In the genomic region with DNA sequence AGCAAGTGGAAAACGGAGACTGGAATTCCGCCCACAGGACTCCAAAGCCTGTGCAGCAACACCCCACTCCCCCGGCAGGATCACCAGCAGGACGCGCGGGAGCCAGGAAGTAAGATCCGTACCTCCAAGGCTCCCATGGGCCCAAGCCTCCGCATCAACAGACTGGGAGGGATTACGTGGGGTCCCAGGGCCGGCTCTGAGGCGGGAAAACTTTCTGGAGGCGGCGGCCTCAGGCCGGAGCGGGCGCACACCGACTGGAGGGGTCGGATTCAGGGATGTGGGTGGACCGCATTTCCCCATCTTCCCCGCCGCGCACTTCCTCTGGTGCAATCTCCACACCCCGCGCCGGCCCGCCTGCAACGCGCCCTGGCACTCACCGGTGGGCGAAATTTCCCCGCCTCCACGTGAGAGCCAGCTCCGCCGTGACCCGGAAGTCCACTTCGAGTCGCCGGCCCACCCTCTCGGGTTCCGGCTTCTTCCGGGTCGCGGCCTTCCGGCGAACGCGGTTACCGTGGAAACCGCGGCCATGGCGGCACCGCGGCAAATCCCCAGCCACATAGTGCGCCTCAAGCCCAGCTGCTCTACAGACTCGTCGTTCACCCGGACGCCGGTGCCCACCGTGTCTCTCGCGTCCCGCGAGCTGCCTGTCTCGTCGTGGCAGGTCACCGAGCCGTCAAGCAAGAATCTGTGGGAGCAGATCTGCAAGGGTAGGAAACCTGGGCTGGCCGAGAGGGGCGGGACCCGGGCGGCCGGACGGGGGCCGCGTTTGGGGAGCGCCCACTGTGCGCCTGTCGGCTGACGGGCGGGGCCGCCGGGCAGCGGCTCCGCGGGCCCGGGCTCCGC, we compare ENCODE assay signal across 1 cellular context.
TF ChIP-seq lines count a peak whose summit lies in the region.

A gene with protein sequence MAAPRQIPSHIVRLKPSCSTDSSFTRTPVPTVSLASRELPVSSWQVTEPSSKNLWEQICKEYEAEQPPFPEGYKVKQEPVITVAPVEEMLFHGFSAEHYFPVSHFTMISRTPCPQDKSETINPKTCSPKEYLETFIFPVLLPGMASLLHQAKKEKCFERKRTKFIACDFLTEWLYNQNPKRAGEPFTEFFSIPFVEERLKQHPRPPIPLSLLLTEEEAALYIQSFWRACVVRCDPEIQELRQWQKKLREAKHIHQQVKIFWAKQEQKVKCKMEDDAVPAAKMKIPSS (plus strand): TSS at position 491 of the 843 bp plus-strand sequence. CDS start 36 bp downstream, at position 527.
A gene with protein sequence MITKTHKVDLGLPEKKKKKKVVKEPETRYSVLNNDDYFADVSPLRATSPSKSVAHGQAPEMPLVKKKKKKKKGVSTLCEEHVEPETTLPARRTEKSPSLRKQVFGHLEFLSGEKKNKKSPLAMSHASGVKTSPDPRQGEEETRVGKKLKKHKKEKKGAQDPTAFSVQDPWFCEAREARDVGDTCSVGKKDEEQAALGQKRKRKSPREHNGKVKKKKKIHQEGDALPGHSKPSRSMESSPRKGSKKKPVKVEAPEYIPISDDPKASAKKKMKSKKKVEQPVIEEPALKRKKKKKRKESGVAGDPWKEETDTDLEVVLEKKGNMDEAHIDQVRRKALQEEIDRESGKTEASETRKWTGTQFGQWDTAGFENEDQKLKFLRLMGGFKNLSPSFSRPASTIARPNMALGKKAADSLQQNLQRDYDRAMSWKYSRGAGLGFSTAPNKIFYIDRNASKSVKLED (minus strand): TSS at position 447 of the 843 bp plus-strand sequence. CDS start 3,192 bp downstream, outside the sequence.

TF ChIP-seq in HEK293, 187 proteins besides CTCF, POLR2A, EP300 and RAD21 (continued from another document and continues in another):
- TF ChIP-seq ZNF24 (tag by site-specific recombination; IDR thresholded peaks at IDR 0.05) (no peak; the same call in 1 of the 2 replicates), FEZF1 (tag by site-specific recombination; IDR thresholded peaks at IDR 0.05) (no peak), ZBTB20 (tag by site-specific recombination; IDR thresholded peaks at IDR 0.05) (peak; percentile 6; the same call in 1 of the 2 replicates), ZNF174 (tag by site-specific recombination; IDR thresholded peaks at IDR 0.05) (no peak), ZNF16 (tag by site-specific recombination; IDR thresholded peaks at IDR 0.05; ENCODE audit: low read depth) (no peak), ZNF175 (tag by site-specific recombination; IDR thresholded peaks at IDR 0.05) (no peak), ZBTB8A (tag by site-specific recombination; IDR thresholded peaks at IDR 0.05) (peak; percentile 95), ZNF354C (tag by site-specific recombination; IDR thresholded peaks at IDR 0.05; ENCODE audit: borderline replicate concordance, low read depth) (no peak), ZNF132 (tag by site-specific recombination; IDR thresholded peaks at IDR 0.05; ENCODE audit: borderline replicate concordance) (no peak), ZNF37A (tag by site-specific recombination; IDR thresholded peaks at IDR 0.05) (no peak), HOXC10 (CRISPR knock-in tag; IDR thresholded peaks at IDR 0.05) (0 out of 2 replicates have a peak, but pooled peaks have one; percentile 24), GLI2 (tag by site-specific recombination; IDR thresholded peaks at IDR 0.05; ENCODE audit: borderline replicate concordance, low read depth) (no peak), ZNF596 (tag by site-specific recombination; IDR thresholded peaks at IDR 0.05) (no peak), ZFP3 (tag by site-specific recombination; IDR thresholded peaks at IDR 0.05; ENCODE audit: low read depth) (no peak), ZNF292 (tag by site-specific recombination; IDR thresholded peaks at IDR 0.05; ENCODE audit: borderline replicate concordance, low read depth) (no peak), EGR2 (tag by site-specific recombination; IDR thresholded peaks at IDR 0.05; ENCODE audit: low read depth) (peak; percentile 97), ZNF558 (tag by site-specific recombination; IDR thresholded peaks at IDR 0.05) (no peak), ZNF133 (tag by site-specific recombination; IDR thresholded peaks at IDR 0.05) (no peak), ZBTB1 (tag by site-specific recombination; IDR thresholded peaks at IDR 0.05) (no peak), OSR2 (tag by site-specific recombination; IDR thresholded peaks at IDR 0.05) (no peak), ZXDB (tag by site-specific recombination; IDR thresholded peaks at IDR 0.05) (peak; percentile 84), GFI1B (tag by site-specific recombination; IDR thresholded peaks at IDR 0.05) (no peak), ZNF335 (tag by site-specific recombination; conservative IDR thresholded peaks at IDR 0.05) (peak; percentile 97), ZNF274 (IDR thresholded peaks at IDR 0.05; ENCODE audit: low read length) (no peak), ZNF274 (tag by site-specific recombination; IDR thresholded peaks at IDR 0.05; ENCODE audit: borderline replicate concordance) (no peak), ZNF146 (tag by site-specific recombination; IDR thresholded peaks at IDR 0.05) (no peak), ZNF768 (tag by site-specific recombination; IDR thresholded peaks at IDR 0.05) (no peak), OVOL3 (tag by site-specific recombination; IDR thresholded peaks at IDR 0.05) (no peak), ZNF624 (tag by site-specific recombination; IDR thresholded peaks at IDR 0.05) (no peak), ZNF521 (tag by site-specific recombination; IDR thresholded peaks at IDR 0.05) (no peak), ZNF114 (tag by site-specific recombination; IDR thresholded peaks at IDR 0.05) (no peak)
- TF ChIP-seq, protein P1, sequence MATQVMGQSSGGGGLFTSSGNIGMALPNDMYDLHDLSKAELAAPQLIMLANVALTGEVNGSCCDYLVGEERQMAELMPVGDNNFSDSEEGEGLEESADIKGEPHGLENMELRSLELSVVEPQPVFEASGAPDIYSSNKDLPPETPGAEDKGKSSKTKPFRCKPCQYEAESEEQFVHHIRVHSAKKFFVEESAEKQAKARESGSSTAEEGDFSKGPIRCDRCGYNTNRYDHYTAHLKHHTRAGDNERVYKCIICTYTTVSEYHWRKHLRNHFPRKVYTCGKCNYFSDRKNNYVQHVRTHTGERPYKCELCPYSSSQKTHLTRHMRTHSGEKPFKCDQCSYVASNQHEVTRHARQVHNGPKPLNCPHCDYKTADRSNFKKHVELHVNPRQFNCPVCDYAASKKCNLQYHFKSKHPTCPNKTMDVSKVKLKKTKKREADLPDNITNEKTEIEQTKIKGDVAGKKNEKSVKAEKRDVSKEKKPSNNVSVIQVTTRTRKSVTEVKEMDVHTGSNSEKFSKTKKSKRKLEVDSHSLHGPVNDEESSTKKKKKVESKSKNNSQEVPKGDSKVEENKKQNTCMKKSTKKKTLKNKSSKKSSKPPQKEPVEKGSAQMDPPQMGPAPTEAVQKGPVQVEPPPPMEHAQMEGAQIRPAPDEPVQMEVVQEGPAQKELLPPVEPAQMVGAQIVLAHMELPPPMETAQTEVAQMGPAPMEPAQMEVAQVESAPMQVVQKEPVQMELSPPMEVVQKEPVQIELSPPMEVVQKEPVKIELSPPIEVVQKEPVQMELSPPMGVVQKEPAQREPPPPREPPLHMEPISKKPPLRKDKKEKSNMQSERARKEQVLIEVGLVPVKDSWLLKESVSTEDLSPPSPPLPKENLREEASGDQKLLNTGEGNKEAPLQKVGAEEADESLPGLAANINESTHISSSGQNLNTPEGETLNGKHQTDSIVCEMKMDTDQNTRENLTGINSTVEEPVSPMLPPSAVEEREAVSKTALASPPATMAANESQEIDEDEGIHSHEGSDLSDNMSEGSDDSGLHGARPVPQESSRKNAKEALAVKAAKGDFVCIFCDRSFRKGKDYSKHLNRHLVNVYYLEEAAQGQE (tag by site-specific recombination; IDR thresholded peaks at IDR 0.05), result no peak
- TF ChIP-seq, protein P2, sequence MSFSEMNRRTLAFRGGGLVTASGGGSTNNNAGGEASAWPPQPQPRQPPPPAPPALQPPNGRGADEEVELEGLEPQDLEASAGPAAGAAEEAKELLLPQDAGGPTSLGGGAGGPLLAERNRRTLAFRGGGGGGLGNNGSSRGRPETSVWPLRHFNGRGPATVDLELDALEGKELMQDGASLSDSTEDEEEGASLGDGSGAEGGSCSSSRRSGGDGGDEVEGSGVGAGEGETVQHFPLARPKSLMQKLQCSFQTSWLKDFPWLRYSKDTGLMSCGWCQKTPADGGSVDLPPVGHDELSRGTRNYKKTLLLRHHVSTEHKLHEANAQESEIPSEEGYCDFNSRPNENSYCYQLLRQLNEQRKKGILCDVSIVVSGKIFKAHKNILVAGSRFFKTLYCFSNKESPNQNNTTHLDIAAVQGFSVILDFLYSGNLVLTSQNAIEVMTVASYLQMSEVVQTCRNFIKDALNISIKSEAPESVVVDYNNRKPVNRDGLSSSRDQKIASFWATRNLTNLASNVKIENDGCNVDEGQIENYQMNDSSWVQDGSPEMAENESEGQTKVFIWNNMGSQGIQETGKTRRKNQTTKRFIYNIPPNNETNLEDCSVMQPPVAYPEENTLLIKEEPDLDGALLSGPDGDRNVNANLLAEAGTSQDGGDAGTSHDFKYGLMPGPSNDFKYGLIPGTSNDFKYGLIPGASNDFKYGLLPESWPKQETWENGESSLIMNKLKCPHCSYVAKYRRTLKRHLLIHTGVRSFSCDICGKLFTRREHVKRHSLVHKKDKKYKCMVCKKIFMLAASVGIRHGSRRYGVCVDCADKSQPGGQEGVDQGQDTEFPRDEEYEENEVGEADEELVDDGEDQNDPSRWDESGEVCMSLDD (tag by site-specific recombination; IDR thresholded peaks at IDR 0.05), result no peak
- TF ChIP-seq, protein P3, sequence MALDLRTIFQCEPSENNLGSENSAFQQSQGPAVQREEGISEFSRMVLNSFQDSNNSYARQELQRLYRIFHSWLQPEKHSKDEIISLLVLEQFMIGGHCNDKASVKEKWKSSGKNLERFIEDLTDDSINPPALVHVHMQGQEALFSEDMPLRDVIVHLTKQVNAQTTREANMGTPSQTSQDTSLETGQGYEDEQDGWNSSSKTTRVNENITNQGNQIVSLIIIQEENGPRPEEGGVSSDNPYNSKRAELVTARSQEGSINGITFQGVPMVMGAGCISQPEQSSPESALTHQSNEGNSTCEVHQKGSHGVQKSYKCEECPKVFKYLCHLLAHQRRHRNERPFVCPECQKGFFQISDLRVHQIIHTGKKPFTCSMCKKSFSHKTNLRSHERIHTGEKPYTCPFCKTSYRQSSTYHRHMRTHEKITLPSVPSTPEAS (tag by site-specific recombination; IDR thresholded peaks at IDR 0.05), result no peak
- TF ChIP-seq, protein P4, sequence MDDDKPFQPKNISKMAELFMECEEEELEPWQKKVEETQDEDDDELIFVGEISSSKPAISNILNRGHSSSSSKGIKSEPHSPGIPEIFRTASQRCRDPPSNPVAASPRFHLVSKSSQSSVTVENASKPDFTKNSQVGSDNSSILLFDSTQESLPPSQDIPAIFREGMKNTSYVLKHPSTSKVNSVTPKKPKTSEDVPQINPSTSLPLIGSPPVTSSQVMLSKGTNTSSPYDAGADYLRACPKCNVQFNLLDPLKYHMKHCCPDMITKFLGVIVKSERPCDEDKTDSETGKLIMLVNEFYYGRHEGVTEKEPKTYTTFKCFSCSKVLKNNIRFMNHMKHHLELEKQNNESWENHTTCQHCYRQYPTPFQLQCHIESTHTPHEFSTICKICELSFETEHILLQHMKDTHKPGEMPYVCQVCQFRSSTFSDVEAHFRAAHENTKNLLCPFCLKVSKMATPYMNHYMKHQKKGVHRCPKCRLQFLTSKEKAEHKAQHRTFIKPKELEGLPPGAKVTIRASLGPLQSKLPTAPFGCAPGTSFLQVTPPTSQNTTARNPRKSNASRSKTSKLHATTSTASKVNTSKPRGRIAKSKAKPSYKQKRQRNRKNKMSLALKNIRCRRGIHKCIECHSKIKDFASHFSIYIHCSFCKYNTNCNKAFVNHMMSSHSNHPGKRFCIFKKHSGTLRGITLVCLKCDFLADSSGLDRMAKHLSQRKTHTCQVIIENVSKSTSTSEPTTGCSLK (tag by site-specific recombination; IDR thresholded peaks at IDR 0.05), result no peak
- TF ChIP-seq, protein P5, sequence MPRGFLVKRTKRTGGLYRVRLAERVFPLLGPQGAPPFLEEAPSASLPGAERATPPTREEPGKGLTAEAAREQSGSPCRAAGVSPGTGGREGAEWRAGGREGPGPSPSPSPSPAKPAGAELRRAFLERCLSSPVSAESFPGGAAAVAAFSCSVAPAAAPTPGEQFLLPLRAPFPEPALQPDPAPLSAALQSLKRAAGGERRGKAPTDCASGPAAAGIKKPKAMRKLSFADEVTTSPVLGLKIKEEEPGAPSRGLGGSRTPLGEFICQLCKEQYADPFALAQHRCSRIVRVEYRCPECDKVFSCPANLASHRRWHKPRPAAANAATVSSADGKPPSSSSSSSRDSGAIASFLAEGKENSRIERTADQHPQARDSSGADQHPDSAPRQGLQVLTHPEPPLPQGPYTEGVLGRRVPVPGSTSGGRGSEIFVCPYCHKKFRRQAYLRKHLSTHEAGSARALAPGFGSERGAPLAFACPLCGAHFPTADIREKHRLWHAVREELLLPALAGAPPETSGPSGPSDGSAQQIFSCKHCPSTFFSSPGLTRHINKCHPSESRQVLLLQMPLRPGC (tag by site-specific recombination; IDR thresholded peaks at IDR 0.05), result 0 out of 2 replicates have a peak, but pooled peaks have one; percentile 23
- TF ChIP-seq, protein P6, sequence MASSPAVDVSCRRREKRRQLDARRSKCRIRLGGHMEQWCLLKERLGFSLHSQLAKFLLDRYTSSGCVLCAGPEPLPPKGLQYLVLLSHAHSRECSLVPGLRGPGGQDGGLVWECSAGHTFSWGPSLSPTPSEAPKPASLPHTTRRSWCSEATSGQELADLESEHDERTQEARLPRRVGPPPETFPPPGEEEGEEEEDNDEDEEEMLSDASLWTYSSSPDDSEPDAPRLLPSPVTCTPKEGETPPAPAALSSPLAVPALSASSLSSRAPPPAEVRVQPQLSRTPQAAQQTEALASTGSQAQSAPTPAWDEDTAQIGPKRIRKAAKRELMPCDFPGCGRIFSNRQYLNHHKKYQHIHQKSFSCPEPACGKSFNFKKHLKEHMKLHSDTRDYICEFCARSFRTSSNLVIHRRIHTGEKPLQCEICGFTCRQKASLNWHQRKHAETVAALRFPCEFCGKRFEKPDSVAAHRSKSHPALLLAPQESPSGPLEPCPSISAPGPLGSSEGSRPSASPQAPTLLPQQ (tag by site-specific recombination; IDR thresholded peaks at IDR 0.05), result peak; percentile 81
- TF ChIP-seq, protein P7, sequence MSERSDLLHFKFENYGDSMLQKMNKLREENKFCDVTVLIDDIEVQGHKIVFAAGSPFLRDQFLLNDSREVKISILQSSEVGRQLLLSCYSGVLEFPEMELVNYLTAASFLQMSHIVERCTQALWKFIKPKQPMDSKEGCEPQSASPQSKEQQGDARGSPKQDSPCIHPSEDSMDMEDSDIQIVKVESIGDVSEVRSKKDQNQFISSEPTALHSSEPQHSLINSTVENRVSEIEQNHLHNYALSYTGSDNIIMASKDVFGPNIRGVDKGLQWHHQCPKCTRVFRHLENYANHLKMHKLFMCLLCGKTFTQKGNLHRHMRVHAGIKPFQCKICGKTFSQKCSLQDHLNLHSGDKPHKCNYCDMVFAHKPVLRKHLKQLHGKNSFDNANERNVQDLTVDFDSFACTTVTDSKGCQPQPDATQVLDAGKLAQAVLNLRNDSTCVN (tag by site-specific recombination; optimal IDR thresholded peaks at IDR 0.05), result peak; percentile 88
- TF ChIP-seq, protein P8, sequence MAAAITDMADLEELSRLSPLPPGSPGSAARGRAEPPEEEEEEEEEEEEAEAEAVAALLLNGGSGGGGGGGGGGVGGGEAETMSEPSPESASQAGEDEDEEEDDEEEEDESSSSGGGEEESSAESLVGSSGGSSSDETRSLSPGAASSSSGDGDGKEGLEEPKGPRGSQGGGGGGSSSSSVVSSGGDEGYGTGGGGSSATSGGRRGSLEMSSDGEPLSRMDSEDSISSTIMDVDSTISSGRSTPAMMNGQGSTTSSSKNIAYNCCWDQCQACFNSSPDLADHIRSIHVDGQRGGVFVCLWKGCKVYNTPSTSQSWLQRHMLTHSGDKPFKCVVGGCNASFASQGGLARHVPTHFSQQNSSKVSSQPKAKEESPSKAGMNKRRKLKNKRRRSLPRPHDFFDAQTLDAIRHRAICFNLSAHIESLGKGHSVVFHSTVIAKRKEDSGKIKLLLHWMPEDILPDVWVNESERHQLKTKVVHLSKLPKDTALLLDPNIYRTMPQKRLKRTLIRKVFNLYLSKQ (tag by site-specific recombination; IDR thresholded peaks at IDR 0.05; ENCODE audit: borderline replicate concordance), result no peak
